In the genomic region with DNA sequence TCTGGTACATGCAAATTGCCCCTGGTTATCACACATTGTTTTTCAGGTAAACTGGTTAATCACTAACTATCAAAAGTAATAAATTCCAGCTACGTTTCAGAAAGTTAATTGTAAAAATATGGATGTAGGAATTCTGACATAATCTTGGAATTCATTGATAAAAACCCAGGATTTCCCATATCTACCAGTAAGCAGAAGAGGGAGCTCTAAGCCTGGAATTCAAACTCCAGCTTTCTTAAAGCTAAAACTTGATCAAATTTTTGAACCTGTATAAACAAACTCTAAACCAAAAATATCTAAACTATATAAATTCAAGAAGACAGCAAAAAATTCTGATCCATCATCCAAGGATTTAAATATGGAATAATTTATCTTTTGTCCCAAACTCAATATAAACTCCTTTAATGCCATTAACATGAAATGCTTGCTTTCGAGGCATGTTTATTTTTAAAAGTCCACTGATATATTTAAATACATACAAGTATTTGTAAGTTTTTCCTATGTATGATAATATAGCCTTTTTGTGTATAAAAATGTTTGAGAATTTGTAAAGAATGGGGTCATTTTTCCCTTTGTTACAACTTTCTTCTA, we compare ENCODE assay signal across 8 cellular contexts.
DNase-seq lines count a peak whose midpoint lies in the region; ATAC-seq and TF ChIP-seq lines count a peak whose summit lies in the region.

No MANE protein-coding gene starts in this region.

- H3K9me3 ChIP-seq in Caco-2 (no peaks in the 10 kb centered on the region), breast epithelium (no peaks in the 10 kb centered on the region)

- H3K4me3 ChIP-seq in Caco-2 (ENCODE audit: low read depth, low read length) (no peak overlapping the region), breast epithelium (no peak overlapping the region)

- H3K36me3 Mint-ChIP-seq in Caco-2 (ENCODE audit: insufficient read depth, unreplicated experiment), result no peaks in the 10 kb centered on the region

- CTCF ChIA-PET in Caco-2 (lab: Charles Lee), result interaction anchor here (0.6 to 0.7 kb wide), 2 partner anchors 253 to 283 kb away, joined by 3 read pairs; partner anchors contain the start of gene TPD52L1

- H3K9me3 Mint-ChIP-seq in Caco-2 (ENCODE audit: unreplicated experiment), result no peaks in the 10 kb centered on the region

- H3K36me3 ChIP-seq in Caco-2 (ENCODE audit: control insufficient read depth, insufficient read depth, low read length) (no peaks in the 10 kb centered on the region), breast epithelium (no peaks in the 10 kb centered on the region)

- POLR2A ChIA-PET in Caco-2 (lab: Charles Lee), result no interaction called here

- DNase-seq in Caco-2, result peak in 1 of 2 experiments; percentile 3
- peak; percentile 48 for DNase-seq in M059J (ENCODE audit: low read depth)
- no peak for DNase-seq in breast epithelium (ENCODE audit: low spot score in 2 of 2)
- peak; percentile 43 for DNase-seq in myocyte (ENCODE audit: low read depth)
- no peak for DNase-seq in NAMALWA (ENCODE audit: low spot score)

- no peak overlapping the region for H3K27ac ChIP-seq in breast epithelium

- H3K27me3 ChIP-seq in Caco-2 (replicated peaks; ENCODE audit: control insufficient read depth, insufficient read depth, low read length) (no peaks in the 10 kb centered on the region), breast epithelium (no peaks in the 10 kb centered on the region)

- H3K27ac Mint-ChIP-seq in Caco-2 (ENCODE audit: unreplicated experiment), result no peak overlapping the region

- ATAC-seq in HG03045 (IDR thresholded peaks at IDR 0.05; ENCODE audit: unreplicated experiment), result no peak
- ATAC-seq in HG03565 (IDR thresholded peaks at IDR 0.05; ENCODE audit: unreplicated experiment), result no peak
- no peak for ATAC-seq in GM18873 (IDR thresholded peaks at IDR 0.05; ENCODE audit: low FRiP score, unreplicated experiment)

- intact Hi-C loops in Caco-2 (cut with micrococcal nuclease; ENCODE audit: unreplicated experiment), result loop anchor here (1.0 to 10.0 kb wide), 3 partner anchors 244 to 884 kb away; no protein-coding TSS in a partner anchor
- intact Hi-C loops in breast epithelium (cut with DNase I; ENCODE audit: low total_unique reads), result no loop called here

- no peaks in the 10 kb centered on the region for H3K4me1 Mint-ChIP-seq in Caco-2 (ENCODE audit: low read depth, unreplicated experiment)

- no TSS peak for BruUV-seq in Caco-2 (replicated peaks; lab: Mats Ljungman, UMichigan)

- TF ChIP-seq CTCF in Caco-2 (IDR thresholded peaks at IDR 0.05; ENCODE audit: insufficient read depth in 1 of 2, low read depth in 1 of 2, low read length in 1 of 2, severe bottlenecking in 1 of 2, unreplicated experiment in 1 of 2) (peak; percentile 50 to 54), breast epithelium (IDR thresholded peaks at IDR 0.05) (peak in 2 of 3 donors; percentile 69 to 77)

- no peak for TF ChIP-seq POLR2A in breast epithelium (IDR thresholded peaks at IDR 0.05)

- no peak overlapping the region for H3K4me3 Mint-ChIP-seq in Caco-2 (ENCODE audit: unreplicated experiment)

- H3K27me3 Mint-ChIP-seq in Caco-2 (ENCODE audit: insufficient read depth, unreplicated experiment), result peaks cover 5% of the 10 kb centered on the region

- H3K4me1 ChIP-seq in Caco-2 (no peaks in the 10 kb centered on the region), breast epithelium (no peaks in the 10 kb centered on the region)

Comparison
In these comparisons a context has a peak if more than half of its experiments do, and no peak if none do; other contexts are left out.
1. DNase-seq: peak in M059J (single experiment) and myocyte (single experiment); none in breast epithelium (0 of 2) and NAMALWA (single experiment).